8 cellular contexts compared by ENCODE assay signal in the genomic region with DNA sequence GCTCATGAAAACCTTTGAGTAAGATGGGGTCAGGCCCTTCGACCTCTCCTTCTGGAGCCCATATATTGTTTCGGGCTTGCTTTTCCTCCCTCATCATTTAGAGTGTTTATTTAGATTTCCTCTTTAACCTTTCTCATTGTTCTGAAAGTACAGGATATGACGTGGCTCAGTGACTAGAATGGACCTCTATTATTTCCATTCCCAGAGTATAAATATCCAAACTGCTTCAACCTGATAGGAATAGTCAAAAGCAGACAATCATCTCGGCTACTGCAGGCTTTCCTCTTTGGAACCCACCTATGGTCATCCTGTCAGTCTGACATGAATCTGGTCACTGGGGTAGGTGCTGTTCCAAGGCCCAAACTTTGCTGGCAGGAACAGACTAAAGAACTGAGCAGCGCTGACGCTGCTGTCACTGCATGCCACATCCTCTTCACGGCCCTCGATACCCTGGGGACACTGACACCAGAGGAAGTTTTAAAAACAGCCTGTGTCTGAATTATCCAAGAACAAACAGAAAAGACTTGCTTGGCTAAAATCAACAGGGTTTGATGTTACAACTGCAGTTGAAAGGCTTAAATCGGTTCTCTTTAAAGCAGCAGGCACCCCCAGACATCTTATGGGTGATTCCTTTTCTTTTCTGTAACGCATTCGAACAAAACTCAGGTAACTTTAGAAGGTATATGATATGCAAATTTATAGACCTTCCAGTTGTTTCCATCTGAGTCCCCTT. TPM values are rescaled to one million over a fixed set of nuclear protein-coding genes. Genes with fewer than 3 reads are reported as not detected.
DNase-seq lines count a peak whose midpoint lies in the region; ATAC-seq and TF ChIP-seq lines count a peak whose summit lies in the region.

No MANE protein-coding gene starts in this region.

- CTCF ChIA-PET in HEK293 (lab: Yijun Ruan, JAX), result interaction anchor here (0.9 to 1.0 kb wide), 2 partner anchors 16 to 18 kb away, joined by 3 read pairs; no protein-coding TSS in a partner anchor

- H3K4me3 ChIP-seq in HEK293 (ENCODE audit: low read depth, low read length) (no peak overlapping the region), MG63 (no peak overlapping the region)

- peaks cover 0 to 4% (median 0%) of the 10 kb centered on the region in 3 donors for H3K36me3 Mint-ChIP-seq in immature natural killer cell
- H3K36me3 Mint-ChIP-seq in stimulated activated effector memory CD8-positive, alpha-beta T cell treated with anti-CD3 and anti-CD28 coated beads, Interleukin-12 subunit alpha, Interleukin-12 subunit beta, amount 100 ng/mL, for 72 hours, result peaks cover 12% of the 10 kb centered on the region

- no peaks in the 10 kb centered on the region for H3K36me3 ChIP-seq in HEK293 (ENCODE audit: control insufficient read depth in 2 of 2, insufficient read depth in 1 of 2, low read length in 2 of 2)
- H3K36me3 ChIP-seq in MG63, result no peaks in the 10 kb centered on the region

- peaks cover 10% of the 10 kb centered on the region for H3K4me1 ChIP-seq in HEK293 (ENCODE audit: control insufficient read depth, insufficient read depth, low read length)

- POLR2A ChIA-PET in HEK293 (lab: Yijun Ruan, JAX), result no interaction called here

- no peaks in the 10 kb centered on the region for H3K27me3 ChIP-seq in MG63

- peak; percentile 70 for ATAC-seq in GM18498 (IDR thresholded peaks at IDR 0.05; ENCODE audit: unreplicated experiment)
- peak; percentile 82 for ATAC-seq in stimulated activated effector memory CD8-positive, alpha-beta T cell treated with anti-CD3 and anti-CD28 coated beads, Interleukin-12 subunit alpha, Interleukin-12 subunit beta, amount 100 ng/mL, for 72 hours

- H3K9me3 ChIP-seq in HEK293 (ENCODE audit: control insufficient read depth, insufficient read depth, low read depth, low read length) (no peaks in the 10 kb centered on the region), MG63 (no peaks in the 10 kb centered on the region)

- no peak for TF ChIP-seq CTCF in HEK293 (tag by site-specific recombination; IDR thresholded peaks at IDR 0.05)

- DNase-seq in NCI-H748 (lab: John Stamatoyannopoulos, UW; ENCODE audit: unreplicated experiment) (peak; percentile 66), immature natural killer cell (peak; percentile 48 to 69 (median 58)), SIG-M5 (lab: John Stamatoyannopoulos, UW) (no peak), MG63 (no peak)
- peak; percentile 26 for DNase-seq in activated naive CD4-positive, alpha-beta T cell treated with anti-CD3 and anti-CD28 coated beads, Interleukin-2, amount 50 U/mL, for 16 hours
- peak; percentile 19 to 72 for DNase-seq in stimulated activated effector memory CD8-positive, alpha-beta T cell treated with anti-CD3 and anti-CD28 coated beads, Interleukin-12 subunit alpha, Interleukin-12 subunit beta, amount 100 ng/mL, for 72 hours (ENCODE audit: low spot score in 2 of 2)

- peak overlapping the region; percentile 29 to 60 (median 51) for H3K4me3 Mint-ChIP-seq in immature natural killer cell
- H3K4me3 Mint-ChIP-seq in stimulated activated effector memory CD8-positive, alpha-beta T cell treated with anti-CD3 and anti-CD28 coated beads, Interleukin-12 subunit alpha, Interleukin-12 subunit beta, amount 100 ng/mL, for 72 hours, result peak overlapping the region; percentile 63

- H3K27ac Mint-ChIP-seq in immature natural killer cell, result peak overlapping the region; percentile 94 to 99 (median 97)
- H3K27ac Mint-ChIP-seq in stimulated activated effector memory CD8-positive, alpha-beta T cell treated with anti-CD3 and anti-CD28 coated beads, Interleukin-12 subunit alpha, Interleukin-12 subunit beta, amount 100 ng/mL, for 72 hours, result peak overlapping the region; percentile 94

- H3K4me1 Mint-ChIP-seq in immature natural killer cell, result peaks cover 24 to 28% of the 10 kb centered on the region in 2 donors
- H3K4me1 Mint-ChIP-seq in stimulated activated effector memory CD8-positive, alpha-beta T cell treated with anti-CD3 and anti-CD28 coated beads, Interleukin-12 subunit alpha, Interleukin-12 subunit beta, amount 100 ng/mL, for 72 hours, result peaks cover 47% of the 10 kb centered on the region

- peak overlapping the region; percentile 44; the same call in 1 of the 2 replicates for H3K27ac ChIP-seq in HEK293 (ENCODE audit: extremely low read depth, low read depth, low read length)

- H3K9me3 Mint-ChIP-seq in immature natural killer cell, result no peaks in the 10 kb centered on the region
- H3K9me3 Mint-ChIP-seq in stimulated activated effector memory CD8-positive, alpha-beta T cell treated with anti-CD3 and anti-CD28 coated beads, Interleukin-12 subunit alpha, Interleukin-12 subunit beta, amount 100 ng/mL, for 72 hours, result no peaks in the 10 kb centered on the region

- peaks cover 0 to 4% (median 3%) of the 10 kb centered on the region in 3 donors for H3K27me3 Mint-ChIP-seq in immature natural killer cell (ENCODE audit: low read depth in 3 of 3)

TF ChIP-seq in HEK293, 187 proteins besides CTCF, POLR2A, EP300 and RAD21:
- TF ChIP-seq ZBTB17 (tag by site-specific recombination; IDR thresholded peaks at IDR 0.05) (0 out of 2 replicates have a peak, but pooled peaks have one; percentile 37), GLIS1 (tag by site-specific recombination; IDR thresholded peaks at IDR 0.05) (no peak)

RNA-seq across cellular contexts. Expression of a gene that starts 5.0 kb away (rescaled TPM):
- 10 to 100 TPM; 39.3 to 62.7 (median 51.1) TPM for polyA plus RNA-seq in immature natural killer cell
- 105 and 122 TPM in 2 replicates for total RNA-seq in MG63 (2014; rRNA removed; shearing (Covaris generic); ENCODE audit: low replicate concordance)

RNA-seq across cellular contexts. Expression of a gene that starts 22.7 kb away (rescaled TPM):
- polyA plus RNA-seq in immature natural killer cell, result under 1 TPM in 1 of 3 donors, not detected in 2; 0.34 TPM
- 21.4 and 27.1 TPM in 2 replicates for total RNA-seq in MG63 (2014; rRNA removed; shearing (Covaris generic); ENCODE audit: low replicate concordance)

Comparison
In these comparisons a context has a peak if more than half of its experiments do, and no peak if none do; other contexts are left out.
1. DNase-seq: peak in NCI-H748 (single experiment), activated naive CD4-positive, alpha-beta T cell treated with anti-CD3 and anti-CD28 coated beads, Interleukin-2, amount 50 U/mL, for 16 hours (single experiment), immature natural killer cell (3 of 3) and stimulated activated effector memory CD8-positive, alpha-beta T cell treated with anti-CD3 and anti-CD28 coated beads, Interleukin-12 subunit alpha, Interleukin-12 subunit beta, amount 100 ng/mL, for 72 hours (2 of 2); none in SIG-M5 (single experiment) and MG63 (single experiment).